ENCODE assay signal across 17 cellular contexts in genomic region chr3:61617041-61617440, GRCh38. TPM values are rescaled to one million over a fixed set of nuclear protein-coding genes. Genes with fewer than 3 reads are reported as not detected.
DNase-seq lines count a peak whose midpoint lies in the region; ATAC-seq, FAIRE-seq and TF ChIP-seq lines count a peak whose summit lies in the region.
"Had no signal": no experiment of that assay in that cellular context is flagged by ENCODE, and none has a peak within 500 bp of the region (broad histone marks: within the 10 kb centered on the region; RNA-seq: fewer than 3 reads in every experiment).

No MANE protein-coding gene starts in this region.

- peaks cover 63% of the 10 kb centered on the region for H3K4me1 Mint-ChIP-seq in WTC11
- H3K4me1 Mint-ChIP-seq: activated naive CD8-positive, alpha-beta T cell treated with anti-CD3 and anti-CD28 coated beads for 36 hours; B cell had no signal

- H3K27ac ChIP-seq in kidney (ENCODE audit: low read depth in 2 of 2, low read length in 2 of 2) = peak overlapping the region; percentile 51 to 65
- H3K27ac ChIP-seq: RWPE1 had no signal

- POLR2A ChIA-PET in WTC11 (lab: Charles Lee) = interaction anchor here (0.7 kb wide), 1 partner anchor 48 kb away, joined by 3 read pairs; no protein-coding TSS in a partner anchor

- in situ Hi-C loops in Caki2 (cut with HindIII; ENCODE audit: low pct_unique_long_range_greater_than_20kb, low sequenced_read_pairs) = no loop called here

- peak; percentile 33 for DNase-seq in Caki2 (ENCODE audit: low read depth)
- no peak for DNase-seq in WTC11 (ENCODE audit: low spot score)
- no peak for DNase-seq in kidney
- no peak for DNase-seq in sciatic nerve (ENCODE audit: low spot score)
- no peak for DNase-seq in NCI-H1105 (lab: John Stamatoyannopoulos, UW)
- no peak for DNase-seq in NCI-H1105 treated with DMSO at 0.1 percent for 48 hours (lab: John Stamatoyannopoulos, UW)
- DNase-seq in globus pallidus (ENCODE audit: low spot score) = no peak
- DNase-seq: activated CD4-positive, alpha-beta T cell treated with anti-CD3 and anti-CD28 coated beads for 4 hours; activated naive CD8-positive, alpha-beta T cell treated with anti-CD3 and anti-CD28 coated beads for 36 hours; central memory CD4-positive, alpha-beta T cell; NCI-H2081 treated with DMSO at 0.1 percent for 48 hours; stimulated activated CD4-positive, alpha-beta T cell treated with anti-CD3 and anti-CD28 coated beads, Interleukin-2, amount 100 ng/mL, for 48 hours had no signal

- no peaks in the 10 kb centered on the region for H3K9me3 Mint-ChIP-seq in WTC11
- H3K9me3 Mint-ChIP-seq: activated naive CD8-positive, alpha-beta T cell treated with anti-CD3 and anti-CD28 coated beads for 36 hours; T-helper 1 cell treated with Interleukin-12 subunit alpha and Interleukin-12 subunit beta and Interleukin-4 antibody, amounts not matched to agents 30 μg/mL and 1 μg/mL, for 36 hours had no signal

- peaks cover 13 to 22% of the 10 kb centered on the region in 2 donors for H3K4me1 ChIP-seq in kidney (ENCODE audit: control insufficient read depth in 1 of 2, insufficient read depth in 1 of 2, low read depth in 1 of 2, low read length in 2 of 2)

- ATAC-seq in WTC11 = 0 out of 2 replicates have a peak, but pooled peaks have one; percentile 17
- ATAC-seq in sciatic nerve = peak; percentile 13
- ATAC-seq in HG02973 (IDR thresholded peaks at IDR 0.05; ENCODE audit: unreplicated experiment) = no peak

- peak overlapping the region in 1 of 2 donors; percentile 23 for H3K9ac ChIP-seq in kidney (ENCODE audit: low read length in 2 of 2)

- peak overlapping the region in 1 of 2 donors; percentile 33 for H3K4me3 ChIP-seq in kidney (ENCODE audit: low read length in 2 of 2)

- peak; percentile 91 for FAIRE-seq in kidney (lab: Jason Lieb, UNC)
- FAIRE-seq: islet of Langerhans had no signal

- no peaks in the 10 kb centered on the region for H3K9me3 ChIP-seq in kidney (ENCODE audit: control insufficient read depth in 1 of 2, low read length in 2 of 2)

- no peak for TF ChIP-seq CTCF in WTC11 (IDR thresholded peaks at IDR 0.05)
- no peak for TF ChIP-seq CTCF in kidney (IDR thresholded peaks at IDR 0.05; ENCODE audit: borderline replicate concordance, extremely low read depth, insufficient read depth)

- H3K36me3 ChIP-seq in kidney (ENCODE audit: control insufficient read depth in 1 of 2, insufficient read depth in 2 of 2, low read length in 2 of 2) = no peaks in the 10 kb centered on the region

- intact Hi-C loops in kidney (cut with DNase I) (no loop called here), sciatic nerve (cut with DNase I) (no loop called here)

- H3K27ac Mint-ChIP-seq in WTC11 = peak overlapping the region; percentile 66
- H3K27ac Mint-ChIP-seq: activated naive CD8-positive, alpha-beta T cell treated with anti-CD3 and anti-CD28 coated beads for 36 hours; B cell; T-helper 1 cell treated with Interleukin-12 subunit alpha and Interleukin-12 subunit beta and Interleukin-4 antibody, amounts not matched to agents 30 μg/mL and 1 μg/mL, for 36 hours had no signal

- peaks cover 5% of the 10 kb centered on the region for H3K36me3 Mint-ChIP-seq in WTC11
- H3K36me3 Mint-ChIP-seq: activated naive CD8-positive, alpha-beta T cell treated with anti-CD3 and anti-CD28 coated beads for 36 hours had no signal

- no peaks in the 10 kb centered on the region for H3K27me3 Mint-ChIP-seq in WTC11 (ENCODE audit: low read depth)
- H3K27me3 Mint-ChIP-seq: B cell had no signal

- CTCF ChIA-PET in WTC11 (lab: Charles Lee) = interaction anchor here (1.7 kb wide), 1 partner anchor 53 kb away, joined by 6 read pairs; no protein-coding TSS in a partner anchor

- no peak overlapping the region for H3K4me3 Mint-ChIP-seq in WTC11
- H3K4me3 Mint-ChIP-seq: activated naive CD8-positive, alpha-beta T cell treated with anti-CD3 and anti-CD28 coated beads for 36 hours; B cell; T-helper 1 cell treated with Interleukin-12 subunit alpha and Interleukin-12 subunit beta and Interleukin-4 antibody, amounts not matched to agents 30 μg/mL and 1 μg/mL, for 36 hours had no signal

TF ChIP-seq in WTC11, 78 proteins besides CTCF, POLR2A, EP300 and RAD21:
- no peak for TF ChIP-seq MXD4 (CRISPR knock-in tag; IDR thresholded peaks at IDR 0.05; ENCODE audit: borderline replicate concordance)
- TF ChIP-seq GABPB1 (CRISPR knock-in tag; IDR thresholded peaks at IDR 0.05) = no peak
- no peak for TF ChIP-seq USF1 (CRISPR knock-in tag; IDR thresholded peaks at IDR 0.05)
- no peak for TF ChIP-seq ZNF512 (CRISPR knock-in tag; IDR thresholded peaks at IDR 0.05; ENCODE audit: borderline replicate concordance)
- TF ChIP-seq AR (CRISPR knock-in tag; IDR thresholded peaks at IDR 0.05) = no peak
- no peak for TF ChIP-seq CREB1 (CRISPR knock-in tag; IDR thresholded peaks at IDR 0.05)
- no peak for TF ChIP-seq IRF2 (CRISPR knock-in tag; IDR thresholded peaks at IDR 0.05; ENCODE audit: borderline replicate concordance, low read depth)
- TF ChIP-seq ZNF425 (CRISPR knock-in tag; conservative IDR thresholded peaks at IDR 0.05) = no peak

RNA-seq across cellular contexts. Expression of gene PTPRG, which starts 55.7 kb away (rescaled TPM):
- total RNA-seq in Caki2 (2014; rRNA removed; shearing (Covaris generic); ENCODE audit: low replicate concordance) = 7.4 and 9.4 TPM in 2 replicates
- 106 to 121 TPM (median 119 TPM) in 3 replicates for total RNA-seq in WTC11 (2021)
- 154 TPM for total RNA-seq in kidney
- 9.2 TPM for polyA plus RNA-seq in kidney (ENCODE audit: insufficient read depth, low read depth, low replicate concordance)
- 67.7 TPM for total RNA-seq in sciatic nerve
